8 cellular contexts compared by ENCODE assay signal in the genomic region with DNA sequence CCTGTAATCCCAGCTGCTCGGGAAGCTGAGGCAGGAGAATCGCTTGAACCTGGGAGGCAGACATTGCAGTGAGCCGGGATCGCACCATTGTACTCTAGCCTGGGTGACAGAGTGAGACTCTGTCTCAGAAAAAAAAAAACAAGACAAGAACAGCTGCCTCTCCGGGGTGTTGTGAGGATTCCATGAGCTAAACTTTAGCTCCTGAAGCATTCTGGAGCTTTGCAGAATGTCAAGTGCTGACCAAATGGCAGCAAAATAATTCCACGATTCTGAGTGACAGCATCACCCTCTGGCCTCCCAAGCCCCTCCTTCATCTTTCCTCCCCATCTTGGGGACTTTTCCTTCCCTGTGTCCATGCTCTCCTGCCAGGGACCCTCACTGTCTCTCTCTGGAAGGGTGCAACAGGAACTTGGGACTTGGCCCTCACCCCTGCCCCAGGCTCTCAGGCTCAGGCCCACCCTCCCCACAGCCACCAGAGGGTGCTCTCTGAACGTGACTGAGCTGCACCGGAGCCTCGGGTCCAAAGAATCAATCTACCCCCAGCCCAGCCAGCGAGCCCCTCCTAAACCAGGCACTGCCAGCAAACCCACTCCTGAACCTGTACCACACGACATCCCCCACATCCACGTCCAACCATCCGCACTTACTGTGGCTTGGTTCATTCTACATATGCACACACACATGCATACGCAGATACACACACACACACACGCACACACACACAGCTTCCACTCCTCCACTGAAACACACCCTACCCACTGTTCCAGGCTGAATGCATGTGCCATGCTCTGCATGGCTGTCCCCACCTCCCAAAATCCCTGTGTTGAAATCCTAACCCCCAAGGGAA. TPM values are rescaled to one million over a fixed set of nuclear protein-coding genes. Genes with fewer than 3 reads are reported as not detected.
DNase-seq lines count a peak whose midpoint lies in the region; ATAC-seq, FAIRE-seq and TF ChIP-seq lines count a peak whose summit lies in the region.

No MANE protein-coding gene starts in this region.

- peak overlapping the region; percentile 92 for H3K27ac Mint-ChIP-seq in CD8-positive, alpha-beta T cell

- H3K36me3 Mint-ChIP-seq in CD8-positive, alpha-beta T cell, result no peaks in the 10 kb centered on the region

- H3K9me3 Mint-ChIP-seq in CD8-positive, alpha-beta T cell, result no peaks in the 10 kb centered on the region

- CTCF ChIA-PET in CD8-positive, alpha-beta T cell (lab: Charles Lee), result interaction anchor here (0.6 to 6.5 kb wide), 19 partner anchors 13 to 160 kb away, joined by 3 to 82 read pairs (median 3); a partner anchor contains a TSS

- H3K9ac ChIP-seq in colonic mucosa (ENCODE audit: low read depth in 2 of 2, low read length in 2 of 2) (peak overlapping the region; percentile 27 to 72), mucosa of stomach (ENCODE audit: low read length) (peak overlapping the region; percentile 10)

- H3K4me3 Mint-ChIP-seq in CD8-positive, alpha-beta T cell, result peak overlapping the region; percentile 61

- H3K27me3 ChIP-seq in CD8-positive, alpha-beta T cell (ENCODE audit: insufficient read depth, low read length), result no peaks in the 10 kb centered on the region
- H3K27me3 ChIP-seq in colonic mucosa, result no peaks in the 10 kb centered on the region
- no peaks in the 10 kb centered on the region for H3K27me3 ChIP-seq in mucosa of stomach (ENCODE audit: control insufficient read depth, insufficient read depth, low read length)
- no peaks in the 10 kb centered on the region for H3K27me3 ChIP-seq in suprapubic skin

- 74% methylated on average over 15 of the region's 15 CpGs for WGBS in suprapubic skin

- no peak for TF ChIP-seq EP300 in suprapubic skin (IDR thresholded peaks at IDR 0.05)

- peak; percentile 67 for TF ChIP-seq CTCF in CD8-positive, alpha-beta T cell (IDR thresholded peaks at IDR 0.05)
- peak; percentile 82 for TF ChIP-seq CTCF in colonic mucosa (IDR thresholded peaks at IDR 0.05)
- peak; percentile 22 to 60 for TF ChIP-seq CTCF in suprapubic skin (IDR thresholded peaks at IDR 0.05)

- H3K36me3 ChIP-seq in CD8-positive, alpha-beta T cell (ENCODE audit: insufficient read depth, low read length), result no peaks in the 10 kb centered on the region
- H3K36me3 ChIP-seq in colonic mucosa (no peaks in the 10 kb centered on the region), mucosa of stomach (ENCODE audit: control insufficient read depth, insufficient read depth, low read length) (no peaks in the 10 kb centered on the region), suprapubic skin (no peaks in the 10 kb centered on the region)

- peaks cover 20% of the 10 kb centered on the region for H3K4me1 Mint-ChIP-seq in CD8-positive, alpha-beta T cell (ENCODE audit: low read depth)

- intact Hi-C loops in CD8-positive, alpha-beta T cell (cut with DNase I, micrococcal nuclease), result loop anchor here (1.0 kb wide), 6 partner anchors 11 to 127 kb away; a partner anchor contains a TSS
- intact Hi-C loops in colonic mucosa (cut with DNase I), result no loop called here

- TF ChIP-seq POLR2A in suprapubic skin (IDR thresholded peaks at IDR 0.05), result no peak

- peaks cover 21% of the 10 kb centered on the region for H3K4me1 ChIP-seq in CD8-positive, alpha-beta T cell (ENCODE audit: insufficient read depth, low read length)
- H3K4me1 ChIP-seq in colonic mucosa, result peaks cover 9% of the 10 kb centered on the region
- H3K4me1 ChIP-seq in mucosa of stomach (ENCODE audit: control insufficient read depth, insufficient read depth, low read length), result peaks cover 40% of the 10 kb centered on the region
- H3K4me1 ChIP-seq in suprapubic skin, result peaks cover 51% of the 10 kb centered on the region

- POLR2A ChIA-PET in CD8-positive, alpha-beta T cell (lab: Charles Lee), result interaction anchor here (1.0 to 1.8 kb wide), 4 partner anchors 11 to 46 kb away, joined by 3 to 12 read pairs (median 4); a partner anchor contains a TSS

- peak; percentile 65 for ATAC-seq in CD8-positive, alpha-beta T cell
- no peak for ATAC-seq in GM19467 (IDR thresholded peaks at IDR 0.05; ENCODE audit: unreplicated experiment)

- DNase-seq in CD8-positive, alpha-beta T cell, result peak; percentile 37 to 80 (median 73)
- DNase-seq in HTR-8/SVneo (ENCODE audit: insufficient read length, low spot score), result peak; percentile 39
- DNase-seq in activated CD4-positive, CD25-positive, alpha-beta regulatory T cell treated with anti-CD3 and anti-CD28 coated beads, Interleukin-2, amount 50 U/mL, for 72 hours, result peak; percentile 59
- peak; percentile 74 for DNase-seq in colonic mucosa
- DNase-seq in suprapubic skin (ENCODE audit: low spot score in 2 of 2), result no peak
- no peak for DNase-seq in putamen (ENCODE audit: low spot score)

- no peaks in the 10 kb centered on the region for H3K9me3 ChIP-seq in CD8-positive, alpha-beta T cell (ENCODE audit: low read length)
- no peaks in the 10 kb centered on the region for H3K9me3 ChIP-seq in colonic mucosa
- no peaks in the 10 kb centered on the region for H3K9me3 ChIP-seq in mucosa of stomach (ENCODE audit: control insufficient read depth, low read length)
- H3K9me3 ChIP-seq in suprapubic skin, result no peaks in the 10 kb centered on the region

- no peaks in the 10 kb centered on the region for H3K27me3 Mint-ChIP-seq in CD8-positive, alpha-beta T cell (ENCODE audit: low read depth)

- peak overlapping the region; percentile 55 for H3K27ac ChIP-seq in CD8-positive, alpha-beta T cell (ENCODE audit: low read depth, low read length)
- peak overlapping the region; percentile 66 for H3K27ac ChIP-seq in colonic mucosa
- no peak overlapping the region for H3K27ac ChIP-seq in suprapubic skin

- H3K4me3 ChIP-seq in CD8-positive, alpha-beta T cell (ENCODE audit: low read depth, low read length), result peak overlapping the region; percentile 33
- H3K4me3 ChIP-seq in colonic mucosa (no peak overlapping the region), mucosa of stomach (ENCODE audit: low read length) (no peak overlapping the region), suprapubic skin (no peak overlapping the region)

- FAIRE-seq in HTR-8/SVneo (lab: Jason Lieb, UNC), result peak; percentile 52

RNA-seq across cellular contexts. Expression of a gene that starts 45.7 kb away (rescaled TPM):
- total RNA-seq in CD8-positive, alpha-beta T cell, result 1 to 10 TPM; 2.8 to 3.1 TPM
- total RNA-seq in colonic mucosa (100 to 1,000 TPM in 1 of 2 donors, 10 to 100 TPM in 1; 48.7 to 125 TPM), suprapubic skin (10 to 100 TPM in 3 of 4 donors, 1 to 10 TPM in 1; 8.4 to 40.5 (median 26.7) TPM)

Comparison
In these comparisons a context has a peak if more than half of its experiments do, and no peak if none do; other contexts are left out.
1. DNase-seq: peak in CD8-positive, alpha-beta T cell (7 of 7), HTR-8/SVneo (single experiment), activated CD4-positive, CD25-positive, alpha-beta regulatory T cell treated with anti-CD3 and anti-CD28 coated beads, Interleukin-2, amount 50 U/mL, for 72 hours (single experiment) and colonic mucosa (single experiment); none in suprapubic skin (0 of 2) and putamen (single experiment).
2. Peak in every context shown above with its lines, with median percentiles within 50 percentile points of each other: CTCF ChIP-seq.